Comparison of ENCODE assay signal across 9 cellular contexts in the genomic region with DNA sequence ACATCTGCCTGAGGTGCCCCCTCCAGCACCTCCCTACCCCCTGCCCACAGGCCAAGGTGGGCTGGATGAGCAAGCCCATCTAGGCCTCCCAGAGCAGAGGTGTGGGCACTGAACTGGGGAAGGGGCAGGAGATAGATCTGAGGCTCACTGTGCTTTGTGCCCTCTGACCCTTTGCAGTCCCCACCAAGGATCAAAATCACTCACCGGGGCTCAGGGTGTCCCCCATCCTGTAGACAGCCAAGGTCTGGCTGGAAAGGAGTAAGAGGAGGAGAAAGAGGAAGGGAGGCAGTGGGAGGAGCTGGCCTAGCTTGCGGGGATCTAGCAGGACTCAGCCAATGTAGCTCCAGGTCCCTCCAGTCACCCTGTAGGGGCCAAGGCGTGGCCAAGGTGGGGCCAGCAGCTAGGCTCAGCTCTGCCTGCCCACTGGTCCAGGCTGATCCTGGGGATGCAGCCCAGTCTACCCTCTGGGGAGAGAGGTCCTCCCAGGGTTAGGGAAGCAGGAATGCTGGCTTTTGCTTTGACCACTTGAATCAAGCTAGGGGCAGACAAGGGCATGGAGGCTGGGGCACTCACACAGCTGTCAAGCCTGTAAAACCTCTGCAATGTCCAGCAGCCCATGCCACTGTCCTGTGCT. TPM values are rescaled to one million over a fixed set of nuclear protein-coding genes. Genes with fewer than 3 reads are reported as not detected.
A peak's percentile ranks its signal among the peaks of the same experiment; 100 is the strongest.
DNase-seq lines count a peak whose midpoint lies in the region; ATAC-seq and TF ChIP-seq lines count a peak whose summit lies in the region.
"Had no signal": no experiment of that assay in that cellular context is flagged by ENCODE, and none has a peak within 500 bp of the region (broad histone marks: within the 10 kb centered on the region; RNA-seq: fewer than 3 reads in every experiment).

No MANE protein-coding gene starts in this region.

- H3K27ac ChIP-seq in SJSA1 (no peak overlapping the region), fibroblast of lung (ENCODE audit: insufficient read depth, low read length) (peak overlapping the region; percentile 85), rectal smooth muscle tissue (ENCODE audit: low read depth, low read length) (peak overlapping the region; percentile 98)
- H3K27ac ChIP-seq: C4-2B had no signal

- H3K9me3 ChIP-seq in SJSA1 (replicated peaks) (peaks cover 4% of the 10 kb centered on the region), fibroblast of lung (ENCODE audit: control insufficient read depth, insufficient read depth, low read depth, low read length) (no peaks in the 10 kb centered on the region)

- H3K9ac ChIP-seq in fibroblast of lung (ENCODE audit: insufficient read depth, low read length) = peak overlapping the region; percentile 92
- H3K9ac ChIP-seq in rectal smooth muscle tissue (ENCODE audit: low read length) = no peak overlapping the region

- no peak for ATAC-seq in GM19328 (IDR thresholded peaks at IDR 0.05; ENCODE audit: unreplicated experiment)
- ATAC-seq in GM18870 (IDR thresholded peaks at IDR 0.05; ENCODE audit: unreplicated experiment) = no peak

- H3K36me3 ChIP-seq in SJSA1 (peaks cover 68% of the 10 kb centered on the region), fibroblast of lung (ENCODE audit: control insufficient read depth, insufficient read depth, low read length) (peaks cover 11% of the 10 kb centered on the region), rectal smooth muscle tissue (ENCODE audit: control insufficient read depth, insufficient read depth, low read length) (peaks cover 15% of the 10 kb centered on the region)

- peaks cover 65% of the 10 kb centered on the region for H3K79me2 ChIP-seq in fibroblast of lung (ENCODE audit: control insufficient read depth, insufficient read depth, low read length)

- TF ChIP-seq CTCF in fibroblast of lung (conservative IDR thresholded peaks at IDR 0.05 in 1 of 2, IDR thresholded peaks at IDR 0.05 in 1 of 2; ENCODE audit: low read depth in 1 of 2, low read length in 2 of 2) = no peak

- no peaks in the 10 kb centered on the region for H3K27me3 ChIP-seq in SJSA1 (replicated peaks)
- no peaks in the 10 kb centered on the region for H3K27me3 ChIP-seq in fibroblast of lung (ENCODE audit: control insufficient read depth, insufficient read depth, low read length)
- peaks cover 3% of the 10 kb centered on the region for H3K27me3 ChIP-seq in rectal smooth muscle tissue (ENCODE audit: control insufficient read depth, insufficient read depth, low read length)

- H4K20me1 ChIP-seq in fibroblast of lung (ENCODE audit: control insufficient read depth, extremely low read depth, insufficient read depth, low read length) = no peaks in the 10 kb centered on the region

- peak overlapping the region; percentile 91 for H3K4me2 ChIP-seq in fibroblast of lung (ENCODE audit: extremely low read depth, insufficient read depth, low read length)

- peak overlapping the region; percentile 98 for H3K4me3 ChIP-seq in SJSA1
- peak overlapping the region; percentile 44 to 99 (median 84) for H3K4me3 ChIP-seq in fibroblast of lung (replicated peaks in 1 of 4; ENCODE audit: control extremely low read depth in 1 of 4, insufficient read depth in 1 of 4, low read depth in 3 of 4, low read length in 4 of 4)
- peak overlapping the region; percentile 86 for H3K4me3 ChIP-seq in rectal smooth muscle tissue (ENCODE audit: low read length)

- DNase-seq in NCI-H748 (lab: John Stamatoyannopoulos, UW; ENCODE audit: unreplicated experiment) = peak; percentile 12
- DNase-seq in NCI-H748 treated with DMSO at 0.1 percent for 48 hours (lab: John Stamatoyannopoulos, UW) = no peak
- peak in 1 of 2 experiments; percentile 34 for DNase-seq in SJSA1 (ENCODE audit: low read depth in 1 of 2, low spot score in 2 of 2)
- DNase-seq in fibroblast of lung (ENCODE audit: low read depth in 2 of 2) = peak; percentile 28 to 57
- DNase-seq in NCI-H1694 treated with DMSO at 0.1 percent for 48 hours (lab: John Stamatoyannopoulos, UW) = no peak

- no peak overlapping the region for H2AFZ ChIP-seq in fibroblast of lung (ENCODE audit: low read length)

- H3K4me1 ChIP-seq in SJSA1 (replicated peaks) (peaks cover 26% of the 10 kb centered on the region), fibroblast of lung (ENCODE audit: control insufficient read depth, extremely low read depth, insufficient read depth, low read length) (peaks cover 25% of the 10 kb centered on the region), rectal smooth muscle tissue (ENCODE audit: control insufficient read depth, insufficient read depth, low read length) (peaks cover 23% of the 10 kb centered on the region)

RNA-seq across cellular contexts. Expression of a gene that starts 1.8 kb away (rescaled TPM):
- total RNA-seq in SJSA1 (2014; rRNA removed; shearing (Covaris generic)) = 62.9 and 87.8 TPM in 2 replicates
- total RNA-seq in fibroblast of lung = 60.4 and 120 TPM in 2 replicates
- 41.4 and 42.2 TPM in 2 replicates for polyA plus RNA-seq in fibroblast of lung
- polyA plus RNA-seq in fibroblast of lung (2012) = 55.1 and 59.5 TPM in 2 replicates
- 321 and 416 TPM in 2 replicates for polyA minus RNA-seq in fibroblast of lung (ENCODE audit: low replicate concordance)

RNA-seq across cellular contexts. Expression of a gene that starts 13.6 kb away (rescaled TPM):
- total RNA-seq in SJSA1 (2014; rRNA removed; shearing (Covaris generic)) = not detected in 2 replicates
- total RNA-seq in fibroblast of lung = not detected in 2 replicates
- not detected in 2 replicates for polyA plus RNA-seq in fibroblast of lung
- not detected in 2 replicates for polyA plus RNA-seq in fibroblast of lung (2012)
- polyA minus RNA-seq in fibroblast of lung (ENCODE audit: low replicate concordance) = not detected in 2 replicates

RNA-seq across cellular contexts. Expression of a gene that starts 22.7 kb away (rescaled TPM):
- total RNA-seq in SJSA1 (2014; rRNA removed; shearing (Covaris generic)) = 5.5 and 7.2 TPM in 2 replicates
- total RNA-seq in fibroblast of lung = 3.3 and 6.4 TPM in 2 replicates
- polyA plus RNA-seq in fibroblast of lung = 4.5 and 5.8 TPM in 2 replicates
- polyA plus RNA-seq in fibroblast of lung (2012) = 11.6 and 12.1 TPM in 2 replicates
- polyA minus RNA-seq in fibroblast of lung (ENCODE audit: low replicate concordance) = 6.0 and 26.2 TPM in 2 replicates

RNA-seq across cellular contexts. Expression of a gene that starts 30.0 kb away (rescaled TPM):
- total RNA-seq in SJSA1 (2014; rRNA removed; shearing (Covaris generic)) = 50.1 and 147 TPM in 2 replicates
- total RNA-seq in fibroblast of lung = 53.2 and 66.9 TPM in 2 replicates
- polyA plus RNA-seq in fibroblast of lung = 18.1 and 21.7 TPM in 2 replicates
- polyA plus RNA-seq in fibroblast of lung (2012) = 75.0 and 77.6 TPM in 2 replicates
- 20.7 and 24.4 TPM in 2 replicates for polyA minus RNA-seq in fibroblast of lung (ENCODE audit: low replicate concordance)

RNA-seq across cellular contexts. Expression of a gene that starts 32.6 kb away (rescaled TPM):
- total RNA-seq in SJSA1 (2014; rRNA removed; shearing (Covaris generic)) = 0.18 TPM in 1 of 2 replicates, not detected in the other
- not detected in 2 replicates for total RNA-seq in fibroblast of lung
- polyA plus RNA-seq in fibroblast of lung = not detected in 2 replicates
- polyA plus RNA-seq in fibroblast of lung (2012) = not detected in 2 replicates
- not detected in 2 replicates for polyA minus RNA-seq in fibroblast of lung (ENCODE audit: low replicate concordance)

Comparison
In these comparisons a context has a peak if more than half of its experiments do, and no peak if none do; other contexts are left out.
1. DNase-seq: peak in NCI-H748 (single experiment) and fibroblast of lung (2 of 2); none in NCI-H748 treated with DMSO at 0.1 percent for 48 hours (single experiment) and NCI-H1694 treated with DMSO at 0.1 percent for 48 hours (single experiment).
2. Peak in every context shown above with its lines, with median percentiles within 50 percentile points of each other: H3K4me3 ChIP-seq.